Comparison of ENCODE assay signal across 11 cellular contexts in the genomic region with DNA sequence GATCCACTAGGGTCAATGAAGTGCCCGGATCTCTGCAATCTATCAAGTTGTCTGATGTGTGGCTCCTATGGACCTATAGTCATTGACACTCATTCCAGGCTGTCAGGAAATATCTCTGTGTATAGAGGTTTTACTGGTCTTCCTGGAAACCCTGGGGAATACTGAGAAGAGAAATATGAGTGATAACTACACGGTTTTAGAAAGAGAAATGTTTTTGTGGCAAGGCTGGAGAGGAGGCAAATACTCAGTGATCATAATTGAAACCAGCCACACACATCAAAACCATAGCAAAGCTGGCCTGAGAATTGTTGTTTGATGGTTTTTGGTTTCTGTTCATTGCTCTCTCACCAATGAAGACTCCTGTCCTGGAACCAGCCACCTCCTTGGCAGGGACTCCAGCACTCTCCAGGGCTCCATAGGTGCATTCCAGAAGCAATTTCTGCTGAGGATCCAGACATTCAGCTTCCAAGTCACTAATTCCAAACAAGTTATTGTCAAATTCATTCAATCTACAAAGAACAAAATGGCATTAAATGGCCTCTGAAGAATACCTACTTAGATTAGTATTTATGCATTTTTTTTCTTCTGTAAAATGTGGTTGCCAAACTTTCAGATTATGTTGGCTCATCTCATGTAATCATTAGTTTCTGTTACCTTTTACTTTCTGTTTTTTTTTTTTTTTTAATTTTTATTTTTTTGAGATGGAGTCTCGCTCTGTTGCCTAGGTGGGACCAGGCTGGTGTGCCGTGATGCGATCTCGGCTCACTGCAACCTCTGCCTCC.
DNase-seq lines count a peak whose midpoint lies in the region; ATAC-seq and TF ChIP-seq lines count a peak whose summit lies in the region.
"Had no signal": no experiment of that assay in that cellular context is flagged by ENCODE, and none has a peak within 500 bp of the region (broad histone marks: within the 10 kb centered on the region; RNA-seq: fewer than 3 reads in every experiment).

No MANE protein-coding gene starts in this region.

- H3K4me3 ChIP-seq in transverse colon (no peak overlapping the region), trophoblast cell (ENCODE audit: low read depth, low read length) (no peak overlapping the region)
- H3K4me3 ChIP-seq: tibial nerve had no signal

- peaks cover 2% of the 10 kb centered on the region for H3K4me1 Mint-ChIP-seq in activated T-cell treated with anti-CD3 and anti-CD28 coated beads, Interleukin-2, amount 50 U/mL, for 4 hours (ENCODE audit: low read depth)

- H3K9me3 ChIP-seq in transverse colon (no peaks in the 10 kb centered on the region), trophoblast cell (ENCODE audit: insufficient read depth, low read depth, low read length) (no peaks in the 10 kb centered on the region)
- H3K9me3 ChIP-seq: tibial nerve had no signal

- no peak for TF ChIP-seq EP300 in transverse colon (IDR thresholded peaks at IDR 0.05; ENCODE audit: low read depth)

- no peak overlapping the region for H3K4ac ChIP-seq in trophoblast cell (ENCODE audit: low read depth, low read length)

- H2AK5ac ChIP-seq in trophoblast cell (ENCODE audit: low read length): no peak overlapping the region

- no peak overlapping the region for H2AFZ ChIP-seq in trophoblast cell (ENCODE audit: insufficient read depth, low read length, poor library complexity)

- no peaks in the 10 kb centered on the region for H3K27me3 ChIP-seq in transverse colon
- no peaks in the 10 kb centered on the region for H3K27me3 ChIP-seq in trophoblast cell (ENCODE audit: insufficient read depth, low read length)
- H3K27me3 ChIP-seq: foreskin keratinocyte, tibial nerve had no signal

- no peaks in the 10 kb centered on the region for H3K27me3 Mint-ChIP-seq in activated T-cell treated with anti-CD3 and anti-CD28 coated beads, Interleukin-2, amount 50 U/mL, for 4 hours (ENCODE audit: low read depth)

- H3K9ac ChIP-seq in trophoblast cell (ENCODE audit: low read length): no peak overlapping the region

- no peak overlapping the region for H3K4me3 Mint-ChIP-seq in activated T-cell treated with anti-CD3 and anti-CD28 coated beads, Interleukin-2, amount 50 U/mL, for 4 hours

- no peak overlapping the region for H2BK12ac ChIP-seq in trophoblast cell (ENCODE audit: low read length)

- H2BK120ac ChIP-seq in trophoblast cell (ENCODE audit: insufficient read depth, low read length, poor library complexity): no peak overlapping the region

- no peak overlapping the region for H3K18ac ChIP-seq in trophoblast cell (ENCODE audit: low read length)

- H4K91ac ChIP-seq in trophoblast cell (ENCODE audit: low read depth, low read length): no peak overlapping the region

- whole genome bisulfite sequencing in transverse colon (ENCODE audit: low coverage in 1 of 2), 2 donors: 69 to 74% methylated on average over 2 to 6 of the region's 6 CpGs
- WGBS in trophoblast cell (ENCODE audit: extremely low coverage, insufficient coverage, insufficient read length): no CpG with 5 or more reads among the region's 6 CpGs

- no peak overlapping the region for H3K4me2 ChIP-seq in trophoblast cell (ENCODE audit: low read length)

- H4K8ac ChIP-seq in trophoblast cell (ENCODE audit: low read depth, low read length): no peak overlapping the region

- in situ Hi-C loops in transverse colon (cut with MboI; ENCODE audit: low pct_ligation_motif_present in 1 of 4, low pct_unique_long_range_greater_than_20kb in 1 of 4, low sequenced_read_pairs in 3 of 4): no loop called here

- ATAC-seq in GM18499 (IDR thresholded peaks at IDR 0.05; ENCODE audit: insufficient read depth, unreplicated experiment): peak; percentile 86
- peak; percentile 93 for ATAC-seq in GM19395 (IDR thresholded peaks at IDR 0.05; ENCODE audit: unreplicated experiment)
- ATAC-seq in HG02970 (IDR thresholded peaks at IDR 0.05; ENCODE audit: low FRiP score, unreplicated experiment): peak; percentile 53
- ATAC-seq in activated T-cell treated with anti-CD3 and anti-CD28 coated beads, Interleukin-2, amount 50 U/mL, for 4 hours: peak; percentile 40 to 72
- ATAC-seq: foreskin keratinocyte had no signal

- intact Hi-C loops in transverse colon (cut with DNase I; ENCODE audit: low total_unique reads): no loop called here

- peaks cover 27% of the 10 kb centered on the region for H3K36me3 Mint-ChIP-seq in activated T-cell treated with anti-CD3 and anti-CD28 coated beads, Interleukin-2, amount 50 U/mL, for 4 hours (ENCODE audit: insufficient read depth)

- no peak overlapping the region for H3K14ac ChIP-seq in trophoblast cell (ENCODE audit: low read length)

- no peak for TF ChIP-seq CTCF in transverse colon (IDR thresholded peaks at IDR 0.05)

- no peaks in the 10 kb centered on the region for H3K9me3 Mint-ChIP-seq in activated T-cell treated with anti-CD3 and anti-CD28 coated beads, Interleukin-2, amount 50 U/mL, for 4 hours

- H4K12ac ChIP-seq in trophoblast cell (ENCODE audit: low read depth, low read length): no peak overlapping the region

- H3K27ac ChIP-seq in transverse colon: no peak overlapping the region
- no peak overlapping the region for H3K27ac ChIP-seq in trophoblast cell (ENCODE audit: low read depth, low read length)
- H3K27ac ChIP-seq: foreskin keratinocyte, tibial nerve had no signal

- no peaks in the 10 kb centered on the region for H3K79me2 ChIP-seq in trophoblast cell (ENCODE audit: control insufficient read depth, insufficient read depth, low read length, poor library complexity)

- H3K79me1 ChIP-seq in trophoblast cell (ENCODE audit: low read length): no peaks in the 10 kb centered on the region

- H3K36me3 ChIP-seq in transverse colon (no peaks in the 10 kb centered on the region), trophoblast cell (ENCODE audit: control insufficient read depth in 1 of 2, insufficient read depth in 2 of 2, low read length in 2 of 2) (no peaks in the 10 kb centered on the region)

- H3K23ac ChIP-seq in trophoblast cell (ENCODE audit: low read length): no peak overlapping the region

- DNase-seq in activated T-cell treated with anti-CD3 and anti-CD28 coated beads, Interleukin-2, amount 50 U/mL, for 4 hours: no peak
- DNase-seq in NCI-H1092 (lab: John Stamatoyannopoulos, UW) (no peak), NCI-H510A treated with DMSO at 0.1 percent for 48 hours (lab: John Stamatoyannopoulos, UW) (no peak), transverse colon (no peak), trophoblast cell (no peak)
- DNase-seq: foreskin keratinocyte, NCI-H69 had no signal

- H3K4me1 ChIP-seq in transverse colon: no peaks in the 10 kb centered on the region
- no peaks in the 10 kb centered on the region for H3K4me1 ChIP-seq in trophoblast cell (ENCODE audit: control insufficient read depth in 1 of 2, insufficient read depth in 2 of 2, low read length in 2 of 2)
- H3K4me1 ChIP-seq: foreskin keratinocyte, tibial nerve had no signal

- no peak overlapping the region for H2BK5ac ChIP-seq in trophoblast cell (ENCODE audit: low read depth, low read length, poor library complexity)

- TF ChIP-seq POLR2A in transverse colon (IDR thresholded peaks at IDR 0.05): no peak
